Comparison of ENCODE assay signal across 13 cellular contexts in genomic region chr14:74133833-74134481, GRCh38. TPM values are rescaled to one million over a fixed set of nuclear protein-coding genes. Genes with fewer than 3 reads are reported as not detected.
DNase-seq lines count a peak whose midpoint lies in the region; ATAC-seq and TF ChIP-seq lines count a peak whose summit lies in the region.
"Had no signal": no experiment of that assay in that cellular context is flagged by ENCODE, and none has a peak within 500 bp of the region (broad histone marks: within the 10 kb centered on the region; RNA-seq: fewer than 3 reads in every experiment).

No MANE protein-coding gene starts in this region.

- H3K9me3 ChIP-seq in cardiac muscle cell (ENCODE audit: low read depth) (no peaks in the 10 kb centered on the region), heart right ventricle (no peaks in the 10 kb centered on the region), Peyer's patch (no peaks in the 10 kb centered on the region), upper lobe of right lung (no peaks in the 10 kb centered on the region), sigmoid colon (no peaks in the 10 kb centered on the region)
- H3K9me3 ChIP-seq: SJSA1 had no signal

- peak in 1 of 2 donors; percentile 14 for DNase-seq in cardiac muscle cell (ENCODE audit: low read depth in 1 of 2, low spot score in 1 of 2)
- DNase-seq in heart right ventricle, result no peak
- no peak for DNase-seq in Peyer's patch
- DNase-seq in left colon, result no peak
- no peak for DNase-seq in upper lobe of right lung
- no peak for DNase-seq in NCI-H187 treated with DMSO at 0.1 percent for 48 hours (lab: John Stamatoyannopoulos, UW)
- no peak for DNase-seq in sigmoid colon
- DNase-seq: amygdala, NCI-H1694, retina, WERI-Rb-1 had no signal

- TF ChIP-seq CTCF in cardiac muscle cell (IDR thresholded peaks at IDR 0.05; ENCODE audit: low read depth, low read length) (no peak), heart right ventricle (IDR thresholded peaks at IDR 0.05) (no peak), Peyer's patch (IDR thresholded peaks at IDR 0.05) (no peak), upper lobe of right lung (IDR thresholded peaks at IDR 0.05) (no peak), sigmoid colon (IDR thresholded peaks at IDR 0.05) (no peak)

- no peaks in the 10 kb centered on the region for H3K36me3 ChIP-seq in cardiac muscle cell
- no peaks in the 10 kb centered on the region for H3K36me3 ChIP-seq in heart right ventricle
- H3K36me3 ChIP-seq in Peyer's patch, result no peaks in the 10 kb centered on the region
- H3K36me3 ChIP-seq in upper lobe of right lung, result no peaks in the 10 kb centered on the region
- H3K36me3 ChIP-seq in sigmoid colon, result no peaks in the 10 kb centered on the region
- H3K36me3 ChIP-seq: WERI-Rb-1 had no signal

- 80 to 83% methylated on average over 3 of the region's 3 CpGs for WGBS in heart right ventricle, 2 donors
- 13 to 53% methylated on average over 3 of the region's 3 CpGs for WGBS in sigmoid colon, 2 donors

- no peak for TF ChIP-seq EP300 in sigmoid colon (IDR thresholded peaks at IDR 0.05)

- H3K27me3 ChIP-seq in cardiac muscle cell (no peaks in the 10 kb centered on the region), heart right ventricle (no peaks in the 10 kb centered on the region), Peyer's patch (no peaks in the 10 kb centered on the region), upper lobe of right lung (no peaks in the 10 kb centered on the region), sigmoid colon (no peaks in the 10 kb centered on the region)
- H3K27me3 ChIP-seq: SJSA1 had no signal

- no peak for TF ChIP-seq POLR2A in Peyer's patch (IDR thresholded peaks at IDR 0.05)
- TF ChIP-seq POLR2A in sigmoid colon (IDR thresholded peaks at IDR 0.05), result no peak

- peaks cover 24% of the 10 kb centered on the region for H3K4me1 ChIP-seq in cardiac muscle cell (ENCODE audit: low read depth)
- peaks cover 0 to 31% (median 0%) of the 10 kb centered on the region in 9 donors for H3K4me1 ChIP-seq in heart right ventricle
- peaks cover 0 to 15% (median 0%) of the 10 kb centered on the region in 4 donors for H3K4me1 ChIP-seq in Peyer's patch
- H3K4me1 ChIP-seq in upper lobe of right lung, result peaks cover 11% of the 10 kb centered on the region
- no peaks in the 10 kb centered on the region for H3K4me1 ChIP-seq in sigmoid colon
- H3K4me1 ChIP-seq: SJSA1 had no signal

- intact Hi-C loops in heart right ventricle (cut with DNase I) (no loop called here), left colon (cut with DNase I, micrococcal nuclease) (no loop called here), upper lobe of right lung (cut with DNase I) (no loop called here), sigmoid colon (cut with DNase I) (no loop called here)

- H3K27ac ChIP-seq in cardiac muscle cell (peak overlapping the region; percentile 69), heart right ventricle (no peak overlapping the region), Peyer's patch (peak overlapping the region in 3 of 4 donors; percentile 12 to 84 (median 77)), upper lobe of right lung (no peak overlapping the region), sigmoid colon (no peak overlapping the region)
- H3K27ac ChIP-seq: SJSA1, WERI-Rb-1 had no signal

- ATAC-seq in heart right ventricle (no peak), left colon (peak; percentile 94), upper lobe of right lung (peak; percentile 63), GM21737 (IDR thresholded peaks at IDR 0.05; ENCODE audit: unreplicated experiment) (no peak)

- H3K4me3 ChIP-seq in cardiac muscle cell (no peak overlapping the region), heart right ventricle (no peak overlapping the region), Peyer's patch (peak overlapping the region in 2 of 4 donors; percentile 2 to 14), upper lobe of right lung (no peak overlapping the region), sigmoid colon (no peak overlapping the region)
- H3K4me3 ChIP-seq: SJSA1 had no signal

RNA-seq across cellular contexts. Expression of gene LIN52, which starts 49.2 kb away (rescaled TPM):
- total RNA-seq in cardiac muscle cell (7.0 and 8.1 TPM in 2 replicates), heart right ventricle (10 to 100 TPM in 4 of 10 donors, 1 to 10 TPM in 6; 4.7 to 13.6 (median 9.0) TPM), Peyer's patch (10 to 100 TPM in 3 of 4 donors, 1 to 10 TPM in 1; 9.2 to 24.2 (median 14.8) TPM), left colon (1 to 10 TPM; 5.0 to 6.3 TPM), upper lobe of right lung (8.7 TPM), sigmoid colon (10 to 100 TPM in 2 of 4 donors, 1 to 10 TPM in 2; 9.1 to 11.1 (median 10.3) TPM)
- polyA plus RNA-seq in cardiac muscle cell (12.6 and 14.4 TPM in 2 replicates), heart right ventricle (1 to 10 TPM; 5.3 to 6.9 TPM), sigmoid colon (1 to 10 TPM; 3.7 to 6.0 (median 4.2) TPM)

RNA-seq across cellular contexts. Expression of gene ALDH6A1, which starts 49.7 kb away (rescaled TPM):
- total RNA-seq in cardiac muscle cell, result 43.0 and 55.5 TPM in 2 replicates
- 53.7 and 95.8 TPM in 2 replicates for polyA plus RNA-seq in cardiac muscle cell
- total RNA-seq in heart right ventricle, result 100 to 1,000 TPM in 2 of 10 donors, 10 to 100 TPM in 8; 36.9 to 129 (median 81.5) TPM
- 10 to 100 TPM; 11.3 to 15.5 TPM for polyA plus RNA-seq in heart right ventricle
- 10 to 100 TPM in 3 of 4 donors, 1 to 10 TPM in 1; 9.1 to 67.8 (median 50.4) TPM for total RNA-seq in Peyer's patch
- total RNA-seq in left colon, result 10 to 100 TPM; 29.4 to 47.1 TPM
- total RNA-seq in upper lobe of right lung, result 49.1 TPM
- total RNA-seq in sigmoid colon, result 10 to 100 TPM; 19.9 to 33.5 (median 30.6) TPM
- 10 to 100 TPM in 2 of 3 donors, 1 to 10 TPM in 1; 9.6 to 16.9 (median 10.9) TPM for polyA plus RNA-seq in sigmoid colon

Comparison
In these comparisons a context has a peak if more than half of its experiments do, and no peak if none do; other contexts are left out.
1. H3K27ac ChIP-seq: peak in cardiac muscle cell (single experiment) and Peyer's patch (3 of 4); none in heart right ventricle (0 of 10), upper lobe of right lung (single experiment) and sigmoid colon (0 of 4).
2. ATAC-seq: peak in left colon (single experiment) and upper lobe of right lung (single experiment); none in heart right ventricle (0 of 8) and GM21737 (single experiment).